In the genomic region with DNA sequence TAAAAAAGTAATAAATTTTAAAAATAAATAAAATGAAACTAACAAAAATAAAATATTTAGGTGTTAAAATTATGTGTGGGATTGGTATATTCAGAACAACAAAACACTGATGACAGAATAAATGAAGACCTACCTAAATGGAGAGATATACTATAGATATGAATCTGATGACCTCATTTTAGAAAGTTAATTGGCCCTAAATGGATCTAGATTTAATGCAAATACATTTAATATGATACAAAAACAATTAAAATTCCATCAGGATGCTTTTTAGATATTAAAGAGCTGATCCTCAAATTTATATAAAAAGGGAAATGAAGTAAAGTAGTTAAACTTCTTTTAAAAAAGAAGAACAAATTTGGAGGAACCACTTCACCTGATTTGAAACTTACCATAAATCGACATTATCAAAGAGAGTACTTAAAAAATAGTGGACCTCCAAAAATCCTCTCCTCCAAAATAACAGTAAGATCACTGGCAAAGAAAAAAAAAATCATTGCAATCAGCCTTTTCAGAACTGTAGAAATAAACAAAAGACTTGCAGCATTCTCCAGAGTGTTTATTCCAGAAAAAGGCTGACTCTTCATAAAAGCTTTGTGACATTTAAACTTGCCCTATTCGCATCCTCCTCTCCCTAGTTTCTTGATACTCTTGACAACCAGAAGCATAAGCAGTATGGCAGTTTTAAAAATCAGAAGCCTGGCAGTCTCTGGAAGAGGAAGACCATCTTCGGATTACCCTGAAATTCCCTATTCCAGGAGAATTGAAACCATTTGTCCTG, we compare ENCODE assay signal across 18 cellular contexts.
DNase-seq lines count a peak whose midpoint lies in the region; ATAC-seq, FAIRE-seq and TF ChIP-seq lines count a peak whose summit lies in the region.
"Had no signal": no experiment of that assay in that cellular context is flagged by ENCODE, and none has a peak within 500 bp of the region (broad histone marks: within the 10 kb centered on the region; RNA-seq: fewer than 3 reads in every experiment).

No MANE protein-coding gene starts in this region.

- 77 to 90% (median 84%) methylated on average over 3 of the region's 3 CpGs for WGBS in small intestine, 3 donors

- POLR2A ChIA-PET in HEK293 (lab: Yijun Ruan, JAX), result no interaction called here

- no peak for TF ChIP-seq CTCF in HEK293 (tag by site-specific recombination; IDR thresholded peaks at IDR 0.05)

- CTCF ChIA-PET in HEK293 (lab: Yijun Ruan, JAX), result interaction anchor here (0.6 to 1.0 kb wide), 2 partner anchors 43 to 1767 kb away, joined by 3 to 4 read pairs; no protein-coding TSS in a partner anchor

- no peak overlapping the region for H3K27ac ChIP-seq in HEK293 (ENCODE audit: extremely low read depth, low read depth, low read length)
- no peak overlapping the region for H3K27ac ChIP-seq in small intestine (ENCODE audit: low read depth in 1 of 2, low read length in 1 of 2)
- H3K27ac ChIP-seq: Peyer's patch had no signal

- no peaks in the 10 kb centered on the region for H3K36me3 ChIP-seq in HEK293 (ENCODE audit: control insufficient read depth in 2 of 2, insufficient read depth in 1 of 2, low read length in 2 of 2)
- H3K36me3 ChIP-seq in small intestine (ENCODE audit: control insufficient read depth in 2 of 2, insufficient read depth in 2 of 2, low read length in 2 of 2), result no peaks in the 10 kb centered on the region
- H3K36me3 ChIP-seq: Peyer's patch had no signal

- H3K27me3 ChIP-seq in small intestine (ENCODE audit: control insufficient read depth in 2 of 2, insufficient read depth in 2 of 2, low read length in 2 of 2), result no peaks in the 10 kb centered on the region
- H3K27me3 ChIP-seq: Peyer's patch had no signal

- H3K9me3 ChIP-seq in HEK293 (ENCODE audit: control insufficient read depth, insufficient read depth, low read depth, low read length) (no peaks in the 10 kb centered on the region), small intestine (ENCODE audit: control insufficient read depth, low read depth) (no peaks in the 10 kb centered on the region)
- H3K9me3 ChIP-seq: Peyer's patch had no signal

- FAIRE-seq in small intestine (lab: Jason Lieb, UNC), result peak; percentile 87
- FAIRE-seq: D721Med, H54 had no signal

- H3K4me3 ChIP-seq in HEK293 (ENCODE audit: low read depth, low read length) (no peak overlapping the region), small intestine (ENCODE audit: low read depth in 1 of 2, low read length in 2 of 2) (no peak overlapping the region)
- H3K4me3 ChIP-seq: Peyer's patch had no signal

- H3K4me1 ChIP-seq in HEK293 (ENCODE audit: control insufficient read depth, insufficient read depth, low read length) (no peaks in the 10 kb centered on the region), small intestine (ENCODE audit: control insufficient read depth in 2 of 2, insufficient read depth in 1 of 2, low read depth in 1 of 2, low read length in 1 of 2) (no peaks in the 10 kb centered on the region)
- H3K4me1 ChIP-seq: Peyer's patch had no signal

- no peak for ATAC-seq in SK-N-SH treated with all-trans-retinoic acid at 6 μM for 48 hours
- ATAC-seq: Right ventricle myocardium inferior had no signal

- DNase-seq in fibroblast of peridontal ligament (ENCODE audit: extremely low read depth), result peak; percentile 66
- DNase-seq in small intestine, result no peak
- no peak for DNase-seq in activated CD4-positive, alpha-beta T cell treated with anti-CD3 and anti-CD28 coated beads for 48 hours
- DNase-seq in SK-N-DZ (ENCODE audit: low spot score), result no peak
- DNase-seq in NCI-H345 (lab: John Stamatoyannopoulos, UW), result no peak
- DNase-seq: ACHN, C1 segment of cervical spinal cord, Karpas-422, NCI-H1417 treated with DMSO at 0.1 percent for 48 hours, NCI-H187 treated with DMSO at 0.1 percent for 48 hours, NCI-H226, NCI-H526, Peyer's patch had no signal

TF ChIP-seq in HEK293, 187 proteins besides CTCF, POLR2A, EP300 and RAD21:
- TF ChIP-seq ZSCAN18 (tag by site-specific recombination; IDR thresholded peaks at IDR 0.05) (no peak), ZSCAN16 (tag by site-specific recombination; IDR thresholded peaks at IDR 0.05) (no peak)
- TF ChIP-seq, protein P1, sequence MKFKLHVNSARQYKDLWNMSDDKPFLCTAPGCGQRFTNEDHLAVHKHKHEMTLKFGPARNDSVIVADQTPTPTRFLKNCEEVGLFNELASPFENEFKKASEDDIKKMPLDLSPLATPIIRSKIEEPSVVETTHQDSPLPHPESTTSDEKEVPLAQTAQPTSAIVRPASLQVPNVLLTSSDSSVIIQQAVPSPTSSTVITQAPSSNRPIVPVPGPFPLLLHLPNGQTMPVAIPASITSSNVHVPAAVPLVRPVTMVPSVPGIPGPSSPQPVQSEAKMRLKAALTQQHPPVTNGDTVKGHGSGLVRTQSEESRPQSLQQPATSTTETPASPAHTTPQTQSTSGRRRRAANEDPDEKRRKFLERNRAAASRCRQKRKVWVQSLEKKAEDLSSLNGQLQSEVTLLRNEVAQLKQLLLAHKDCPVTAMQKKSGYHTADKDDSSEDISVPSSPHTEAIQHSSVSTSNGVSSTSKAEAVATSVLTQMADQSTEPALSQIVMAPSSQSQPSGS (tag by site-specific recombination; IDR thresholded peaks at IDR 0.05; ENCODE audit: low read depth), result peak; percentile 39; the same call in 1 of the 2 replicates
TF ChIP-seq in HEK293: peak in this region for 1.

TF ChIP-seq in SK-N-SH treated with all-trans-retinoic acid at 6 μM for 48 hours, 23 proteins besides CTCF, POLR2A, EP300 and RAD21:
- TF ChIP-seq POU6F1 (CRISPR knock-in tag; IDR thresholded peaks at IDR 0.05; ENCODE audit: borderline replicate concordance, low read depth) (no peak), ZNF70 (CRISPR knock-in tag; IDR thresholded peaks at IDR 0.05) (no peak), ZNF565 (CRISPR knock-in tag; conservative IDR thresholded peaks at IDR 0.05; ENCODE audit: low read depth) (no peak), ZFP30 (CRISPR knock-in tag; IDR thresholded peaks at IDR 0.05) (no peak), ISL1 (CRISPR knock-in tag; IDR thresholded peaks at IDR 0.05) (peak; percentile 89)
- TF ChIP-seq, protein P2, sequence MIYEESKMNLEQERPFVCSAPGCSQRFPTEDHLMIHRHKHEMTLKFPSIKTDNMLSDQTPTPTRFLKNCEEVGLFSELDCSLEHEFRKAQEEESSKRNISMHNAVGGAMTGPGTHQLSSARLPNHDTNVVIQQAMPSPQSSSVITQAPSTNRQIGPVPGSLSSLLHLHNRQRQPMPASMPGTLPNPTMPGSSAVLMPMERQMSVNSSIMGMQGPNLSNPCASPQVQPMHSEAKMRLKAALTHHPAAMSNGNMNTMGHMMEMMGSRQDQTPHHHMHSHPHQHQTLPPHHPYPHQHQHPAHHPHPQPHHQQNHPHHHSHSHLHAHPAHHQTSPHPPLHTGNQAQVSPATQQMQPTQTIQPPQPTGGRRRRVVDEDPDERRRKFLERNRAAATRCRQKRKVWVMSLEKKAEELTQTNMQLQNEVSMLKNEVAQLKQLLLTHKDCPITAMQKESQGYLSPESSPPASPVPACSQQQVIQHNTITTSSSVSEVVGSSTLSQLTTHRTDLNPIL (CRISPR knock-in tag; IDR thresholded peaks at IDR 0.05; ENCODE audit: low read depth), result peak; percentile 67; the same call in 1 of the 2 replicates
